ENCODE assay signal across 9 cellular contexts in the genomic region with DNA sequence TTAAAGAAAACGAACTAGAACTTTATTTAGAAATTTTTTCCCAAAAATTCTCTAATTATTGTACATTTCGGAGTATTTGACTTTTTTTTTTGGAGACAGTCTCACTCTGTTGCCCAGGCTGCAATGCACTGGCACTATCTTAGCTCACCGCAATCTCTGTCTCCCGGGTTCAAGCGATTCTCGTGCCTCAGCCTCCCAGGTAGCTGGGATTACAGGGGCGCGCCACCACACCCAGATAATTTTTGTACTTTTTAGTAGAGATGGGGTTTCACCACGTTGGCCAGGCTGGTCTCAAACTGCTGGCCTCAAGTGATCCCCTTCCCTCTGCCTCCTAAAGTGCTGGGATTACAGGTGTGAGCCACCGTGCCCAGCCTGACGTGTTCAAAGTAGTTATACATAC. TPM values are rescaled to one million over a fixed set of nuclear protein-coding genes. Genes with fewer than 3 reads are reported as not detected.
A peak's percentile ranks its signal among the peaks of the same experiment; 100 is the strongest.
DNase-seq lines count a peak whose midpoint lies in the region; ATAC-seq, FAIRE-seq and TF ChIP-seq lines count a peak whose summit lies in the region.
"Not testable (repeated sequence)": the region's sequence is repeated elsewhere in the genome, so short reads cannot be mapped to it uniquely, and the experiment has no call there.
"Had no signal": no experiment of that assay in that cellular context is flagged by ENCODE, and none has a peak within 500 bp of the region (broad histone marks: within the 10 kb centered on the region; RNA-seq: fewer than 3 reads in every experiment).

No MANE protein-coding gene starts in this region.

- CTCF ChIA-PET in T-cell (lab: Charles Lee), result interaction anchor here in 1 of 2 donors (1.1 to 2.5 kb wide), 3 partner anchors 21 to 30 kb away, joined by 4 to 9 read pairs (median 5); no protein-coding TSS in a partner anchor
- CTCF ChIA-PET in MCF 10A (lab: Yijun Ruan, JAX), result interaction anchor here (0.8 to 1.0 kb wide), 3 partner anchors 12 to 179 kb away, joined by 3 to 4 read pairs (median 3); no protein-coding TSS in a partner anchor

- BruUV-seq in MCF 10A (replicated peaks; lab: Mats Ljungman, UMichigan), result not testable (repeated sequence)

- H3K79me2 ChIP-seq in DND-41 (ENCODE audit: insufficient read depth, low read length), result peaks cover 76% of the 10 kb centered on the region

- FAIRE-seq in urothelium cell line (lab: Jason Lieb, UNC), result peak; percentile 46

- not testable (repeated sequence) for H2AFZ ChIP-seq in DND-41 (ENCODE audit: low read depth, low read length)

- TF ChIP-seq CTCF in DND-41 (IDR thresholded peaks at IDR 0.05; ENCODE audit: borderline replicate concordance, extremely low read depth, low read length, poor library complexity, severe bottlenecking); MCF 10A (IDR thresholded peaks at IDR 0.05; ENCODE audit: unreplicated experiment); nephron progenitor cell (IDR thresholded peaks at IDR 0.05): not testable (repeated sequence)

- H3K36me3 ChIP-seq in DND-41 (ENCODE audit: insufficient read depth, low read length), result not testable (repeated sequence)

- intact Hi-C loops in MCF 10A (cut with micrococcal nuclease), result not testable (repeated sequence)

- not testable (repeated sequence) for H3K9me3 Mint-ChIP-seq in T-cell; activated T-cell treated with anti-CD3 and anti-CD28 coated beads, Interleukin-2, amount 50 U/mL, for 24 hours; activated naive CD8-positive, alpha-beta T cell (ENCODE audit: low read depth); MCF 10A (ENCODE audit: unreplicated experiment); immature natural killer cell; nephron progenitor cell

- POLR2A ChIA-PET in T-cell (lab: Charles Lee), result interaction anchor here in 1 of 2 donors (0.8 kb wide), 1 partner anchor 21 kb away, joined by 5 read pairs; no protein-coding TSS in a partner anchor
- POLR2A ChIA-PET in MCF 10A (lab: Yijun Ruan, JAX), result interaction anchor here (0.6 to 3.9 kb wide), 2 partner anchors 12 to 541 kb away, joined by 3 to 27 read pairs; partner anchors contain the start of gene THOC1

- not testable (repeated sequence) for H3K9me3 ChIP-seq in DND-41 (ENCODE audit: insufficient read depth, low read length, severe bottlenecking)

- H3K4me3 Mint-ChIP-seq in T-cell, result peak overlapping the region in 1 of 3 donors; percentile 95
- peak overlapping the region; percentile 89 for H3K4me3 Mint-ChIP-seq in activated T-cell treated with anti-CD3 and anti-CD28 coated beads, Interleukin-2, amount 50 U/mL, for 24 hours
- peak overlapping the region; percentile 95 for H3K4me3 Mint-ChIP-seq in activated naive CD8-positive, alpha-beta T cell
- not testable (repeated sequence) for H3K4me3 Mint-ChIP-seq in MCF 10A (ENCODE audit: unreplicated experiment)
- H3K4me3 Mint-ChIP-seq in immature natural killer cell, result peak overlapping the region; percentile 93 to 99 (median 99)
- peak overlapping the region; percentile 99 for H3K4me3 Mint-ChIP-seq in nephron progenitor cell

- H3K27ac Mint-ChIP-seq in T-cell (peak overlapping the region; percentile 73 to 76), MCF 10A (ENCODE audit: low read depth, unreplicated experiment) (peak overlapping the region; percentile 99), immature natural killer cell (peak overlapping the region; percentile 87 to 99 (median 96))
- not testable (repeated sequence) for H3K27ac Mint-ChIP-seq in activated T-cell treated with anti-CD3 and anti-CD28 coated beads, Interleukin-2, amount 50 U/mL, for 24 hours; activated naive CD8-positive, alpha-beta T cell; nephron progenitor cell

- H3K4me1 ChIP-seq in DND-41 (ENCODE audit: insufficient read depth, low read length), result peaks cover 53% of the 10 kb centered on the region

- not testable (repeated sequence) for H3K36me3 Mint-ChIP-seq in T-cell; activated naive CD8-positive, alpha-beta T cell; MCF 10A (ENCODE audit: insufficient read depth, unreplicated experiment); immature natural killer cell; nephron progenitor cell (ENCODE audit: low read depth)
- H3K36me3 Mint-ChIP-seq in activated T-cell treated with anti-CD3 and anti-CD28 coated beads, Interleukin-2, amount 50 U/mL, for 24 hours (ENCODE audit: low read depth), result peaks cover 19% of the 10 kb centered on the region

- peak overlapping the region; percentile 85; the same call in 1 of the 2 replicates for H3K4me2 ChIP-seq in DND-41 (ENCODE audit: insufficient read depth, low read length)

- peaks cover 12% of the 10 kb centered on the region; the same call in 1 of the 2 replicates for H4K20me1 ChIP-seq in DND-41 (ENCODE audit: insufficient read depth, low read length)

- H3K27me3 ChIP-seq in DND-41 (ENCODE audit: insufficient read depth, low read length, poor library complexity), result not testable (repeated sequence)

- peaks cover 76 to 79% (median 76%) of the 10 kb centered on the region in 3 donors for H3K4me1 Mint-ChIP-seq in T-cell
- H3K4me1 Mint-ChIP-seq in activated T-cell treated with anti-CD3 and anti-CD28 coated beads, Interleukin-2, amount 50 U/mL, for 24 hours (ENCODE audit: low read depth), result peaks cover 75% of the 10 kb centered on the region
- H3K4me1 Mint-ChIP-seq in activated naive CD8-positive, alpha-beta T cell (ENCODE audit: low read depth), result peaks cover 74% of the 10 kb centered on the region
- peaks cover 37% of the 10 kb centered on the region for H3K4me1 Mint-ChIP-seq in MCF 10A (ENCODE audit: insufficient read depth, unreplicated experiment)
- H3K4me1 Mint-ChIP-seq in immature natural killer cell, result peaks cover 85 to 86% of the 10 kb centered on the region in 2 donors
- H3K4me1 Mint-ChIP-seq in nephron progenitor cell, result peaks cover 39% of the 10 kb centered on the region

- H3K27ac ChIP-seq in DND-41 (ENCODE audit: low read length), result not testable (repeated sequence)

- H3K27me3 Mint-ChIP-seq in T-cell; activated T-cell treated with anti-CD3 and anti-CD28 coated beads, Interleukin-2, amount 50 U/mL, for 24 hours; activated naive CD8-positive, alpha-beta T cell; MCF 10A (ENCODE audit: insufficient read depth, unreplicated experiment); nephron progenitor cell (ENCODE audit: low read depth, poor library complexity): not testable (repeated sequence)
- H3K27me3 Mint-ChIP-seq in immature natural killer cell (ENCODE audit: low read depth in 3 of 3), result peaks cover 13 to 38% (median 14%) of the 10 kb centered on the region in 3 donors

- H3K4me3 ChIP-seq in DND-41 (ENCODE audit: low read depth in 1 of 2, low read length in 2 of 2), result not testable (repeated sequence)

- not testable (repeated sequence) for ATAC-seq in DND-41 (ENCODE audit: insufficient read depth, low read depth); T-cell (replicated peaks in 1 of 4)

- not testable (repeated sequence) for DNase-seq in DND-41; T-cell; activated T-cell treated with anti-CD3 and anti-CD28 coated beads, Interleukin-2, amount 50 U/mL, for 24 hours; MCF 10A (ENCODE audit: unreplicated experiment); immature natural killer cell; nephron progenitor cell; urothelium cell line (ENCODE audit: low spot score)

- H3K9ac ChIP-seq in DND-41 (ENCODE audit: low read depth, low read length), result not testable (repeated sequence)

RNA-seq across cellular contexts. Expression of gene YES1, which starts 2.8 kb away (rescaled TPM):
- total RNA-seq in T-cell (10 to 100 TPM in 2 of 5 donors, 1 to 10 TPM in 3; 7.4 to 16.3 (median 8.2) TPM), MCF 10A (2022) (60.4 and 81.7 TPM in 2 replicates)
- polyA plus RNA-seq in immature natural killer cell, result 10 to 100 TPM in 1 of 3 donors, 1 to 10 TPM in 2; 2.0 to 11.6 (median 7.0) TPM
- polyA plus RNA-seq: CD14-positive monocyte had no signal
